In the genomic region with DNA sequence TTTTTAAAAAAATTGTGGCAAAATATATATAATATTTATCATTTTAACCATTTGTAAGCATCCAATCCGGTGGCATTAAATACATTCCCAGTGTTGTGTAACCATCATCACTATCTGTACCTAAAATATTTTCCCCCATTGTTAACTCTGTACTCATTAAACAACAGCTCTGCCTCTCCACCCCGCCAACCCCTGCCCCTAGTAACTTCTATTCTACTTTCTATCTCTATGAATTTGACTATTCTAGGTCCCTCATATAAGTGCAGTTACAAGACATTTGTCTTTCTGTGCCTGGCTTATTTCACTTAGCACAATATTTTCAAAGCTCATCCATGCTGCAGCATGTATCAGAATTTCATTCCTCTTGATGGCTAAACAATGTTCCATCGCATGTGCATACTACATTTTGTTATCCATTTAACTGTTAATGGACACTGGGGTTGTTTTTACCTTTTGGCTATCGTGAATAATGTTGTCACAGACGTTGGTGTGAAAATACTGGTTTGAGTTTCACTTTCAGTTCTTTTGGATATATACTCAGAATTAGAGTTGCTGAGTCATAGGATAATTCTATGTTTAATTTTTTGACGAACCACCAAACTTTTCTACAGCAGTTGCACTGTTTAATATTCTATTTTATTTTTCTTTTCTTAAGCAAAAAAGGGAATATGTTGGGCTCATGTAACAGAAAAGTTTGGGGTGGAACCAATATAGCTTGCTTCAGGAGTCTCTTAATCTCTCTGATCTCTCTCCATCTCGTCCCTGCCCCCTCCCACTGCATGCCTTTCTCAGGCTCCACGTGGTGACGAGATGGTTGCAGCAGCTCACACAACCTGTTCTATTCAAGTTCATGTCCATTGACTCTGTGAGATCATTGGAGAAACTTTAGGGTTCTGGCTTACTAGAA, we compare ENCODE assay signal across 8 cellular contexts. TPM values are rescaled to one million over a fixed set of nuclear protein-coding genes. Genes with fewer than 3 reads are reported as not detected.
DNase-seq lines count a peak whose midpoint lies in the region; ATAC-seq and FAIRE-seq lines count a peak whose summit lies in the region.

No MANE protein-coding gene starts in this region.

- no peak overlapping the region for H3K27ac ChIP-seq in substantia nigra (ENCODE audit: low read depth, low read length, poor library complexity, severe bottlenecking)

- H3K27ac Mint-ChIP-seq in activated naive CD4-positive, alpha-beta T cell treated with anti-CD3 and anti-CD28 coated beads, Interleukin-2, amount 50 U/mL, for 72 hours, result peak overlapping the region; percentile 37 to 72

- H3K9me3 Mint-ChIP-seq in activated naive CD4-positive, alpha-beta T cell treated with anti-CD3 and anti-CD28 coated beads, Interleukin-2, amount 50 U/mL, for 72 hours, result peaks cover 0 to 4% of the 10 kb centered on the region in 2 donors

- no peak for FAIRE-seq in RCC 7860 (lab: Jason Lieb, UNC)

- peak; percentile 47 for ATAC-seq in GM18870 (IDR thresholded peaks at IDR 0.05; ENCODE audit: unreplicated experiment)
- peak; percentile 47 for ATAC-seq in HG03432 (IDR thresholded peaks at IDR 0.05; ENCODE audit: unreplicated experiment)
- ATAC-seq in activated naive CD4-positive, alpha-beta T cell treated with anti-CD3 and anti-CD28 coated beads, Interleukin-2, amount 50 U/mL, for 72 hours, result peak; percentile 67 to 80

- peaks cover 0 to 6% of the 10 kb centered on the region in 2 donors for H3K36me3 Mint-ChIP-seq in activated naive CD4-positive, alpha-beta T cell treated with anti-CD3 and anti-CD28 coated beads, Interleukin-2, amount 50 U/mL, for 72 hours

- peak in 1 of 2 donors; percentile 27 for DNase-seq in activated naive CD4-positive, alpha-beta T cell treated with anti-CD3 and anti-CD28 coated beads, Interleukin-2, amount 50 U/mL, for 72 hours (ENCODE audit: low spot score in 2 of 2)
- DNase-seq in stimulated activated CD4-positive, alpha-beta T cell treated with anti-CD3 and anti-CD28 coated beads, Interleukin-1b, Interleukin-23, amount 100 ng/mL, for 48 hours, result peak; percentile 51
- DNase-seq in SHP77 (lab: John Stamatoyannopoulos, UW), result no peak
- no peak for DNase-seq in RCC 7860 (ENCODE audit: low spot score)
- DNase-seq in substantia nigra (lab: John Stamatoyannopoulos, UW), result no peak
- DNase-seq in GDM1 (lab: John Stamatoyannopoulos, UW), result no peak

RNA-seq across cellular contexts. Expression of a gene that starts 25.2 kb away (rescaled TPM):
- total RNA-seq in activated naive CD4-positive, alpha-beta T cell treated with anti-CD3 and anti-CD28 coated beads, Interleukin-2, amount 50 U/mL, for 72 hours, result 1 to 10 TPM; 2.9 to 7.4 TPM

RNA-seq across cellular contexts. Expression of a gene that starts 28.7 kb away (rescaled TPM):
- total RNA-seq in activated naive CD4-positive, alpha-beta T cell treated with anti-CD3 and anti-CD28 coated beads, Interleukin-2, amount 50 U/mL, for 72 hours, result under 1 TPM; 0.07 to 0.31 TPM
